ENCODE assay signal across 35 cellular contexts in the genomic region with DNA sequence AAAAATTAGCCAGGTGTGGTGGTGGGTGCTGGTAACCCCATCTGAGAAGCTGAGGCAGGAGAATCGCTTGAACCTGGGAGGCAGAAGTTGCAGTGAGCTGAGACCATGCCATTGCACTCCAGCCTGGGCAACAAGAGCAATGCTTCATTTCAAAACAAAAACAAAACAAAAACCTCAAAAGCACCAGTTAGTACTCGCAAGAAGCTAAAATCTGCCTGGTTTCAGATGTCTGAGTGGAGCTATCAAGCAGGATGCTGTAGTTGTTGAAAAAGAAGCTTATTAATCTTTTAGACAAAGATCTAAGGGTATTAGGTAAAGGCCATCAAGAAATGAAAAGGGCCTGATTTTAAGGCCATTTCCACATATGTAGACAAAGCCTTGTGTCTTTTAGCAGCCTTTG. TPM values are rescaled to one million over a fixed set of nuclear protein-coding genes. Genes with fewer than 3 reads are reported as not detected.
"Had no signal": no experiment of that assay in that cellular context is flagged by ENCODE, and none has a peak within 500 bp of the region (broad histone marks: within the 10 kb centered on the region; RNA-seq: fewer than 3 reads in every experiment).

No MANE protein-coding gene starts in this region.

- H3K4me3 Mint-ChIP-seq: T-cell had no signal

- H3K27me3 ChIP-seq: SJCRH30 had no signal

- H3K9me3 Mint-ChIP-seq: T-cell had no signal

- H3K4me2 ChIP-seq: PC-9 had no signal

- H3K4me1 ChIP-seq: SJCRH30 had no signal

- H3K27ac ChIP-seq: PC-9, RWPE1, SJCRH30, SK-N-MC had no signal

- H3K4me1 Mint-ChIP-seq: T-cell had no signal

- H3K27ac Mint-ChIP-seq: T-cell had no signal

- H3K9me3 ChIP-seq: SJCRH30 had no signal

- H3K4me3 ChIP-seq: PC-9, SJCRH30, SK-N-MC had no signal

- ATAC-seq: Panc1, Right ventricle myocardium inferior, SK-N-SH treated with all-trans-retinoic acid at 6 μM for 48 hours, T-cell had no signal

- H3K36me3 Mint-ChIP-seq: T-cell had no signal

- DNase-seq: Karpas-422, NCI-H1048, NCI-H1092 treated with DMSO at 0.1 percent for 48 hours, NCI-H1105 treated with DMSO at 0.1 percent for 48 hours, NCI-H1417, NCI-H1436, NCI-H146, NCI-H1694, NCI-H187, NCI-H1930, NCI-H2029 treated with DMSO at 0.1 percent for 48 hours, NCI-H2081 treated with DMSO at 0.1 percent for 48 hours, NCI-H2107, NCI-H2171, NCI-H226, NCI-H446 treated with DMSO at 0.1 percent for 48 hours, NCI-H510A, NCI-H524, NCI-H526, NCI-H69, NCI-H748 treated with DMSO at 0.1 percent for 48 hours, NCI-H82, PC-9, SHP77, SIG-M5, SJCRH30, T-cell had no signal

- H2AFZ ChIP-seq: PC-9 had no signal

- FAIRE-seq: RCC 7860 had no signal

- H3K36me3 ChIP-seq: SJCRH30 had no signal

RNA-seq across cellular contexts. Expression of a gene that starts 53.1 kb away (rescaled TPM):
- total RNA-seq: LHCN-M2, MCF 10A, SJCRH30 had no signal
